Comparison of ENCODE assay signal across 8 cellular contexts in the genomic region with DNA sequence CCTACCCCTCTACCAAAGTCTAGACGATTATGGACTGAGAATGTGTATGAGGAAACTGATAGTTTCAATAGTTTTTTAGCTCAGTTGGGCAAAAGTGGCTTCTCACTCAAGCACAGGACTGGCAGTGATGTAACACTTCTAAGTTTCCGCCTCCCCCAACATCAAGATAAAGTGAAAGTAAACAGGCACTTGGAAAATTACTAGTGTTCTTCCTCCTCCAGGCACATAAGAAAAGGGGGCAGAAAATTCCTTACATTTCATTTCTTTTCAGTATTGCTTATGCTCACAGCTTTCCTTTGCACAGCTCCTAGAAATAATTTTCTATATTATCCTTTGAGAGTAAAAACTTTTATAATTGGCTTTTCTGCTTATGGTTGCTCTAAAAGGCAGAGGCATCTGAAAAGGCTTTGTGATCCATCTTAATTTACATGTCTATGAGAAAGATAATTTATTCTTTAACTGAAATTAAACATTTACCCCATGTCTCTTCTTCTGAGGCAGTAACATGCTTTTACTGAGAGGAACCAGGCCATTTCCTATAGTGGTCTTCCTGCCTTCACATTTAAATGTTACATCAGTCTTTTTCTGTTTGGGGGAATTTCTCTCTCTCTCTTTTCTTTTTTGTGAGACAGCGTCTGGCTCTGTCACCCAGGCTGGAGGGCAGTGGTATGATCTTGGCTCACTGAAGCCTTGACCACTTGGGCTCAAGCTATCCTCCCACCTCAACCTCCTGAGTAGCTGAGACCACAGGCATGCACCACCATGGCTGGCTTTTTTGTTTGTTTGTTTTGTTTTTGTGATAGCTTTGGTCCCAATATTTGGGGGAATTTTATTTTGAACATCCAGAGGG.
A peak's percentile ranks its signal among the peaks of the same experiment; 100 is the strongest.
DNase-seq lines count a peak whose midpoint lies in the region; ATAC-seq and TF ChIP-seq lines count a peak whose summit lies in the region.

No MANE protein-coding gene starts in this region.

- H3K4me1 ChIP-seq in BE2C = peaks cover 7% of the 10 kb centered on the region; the same call in 1 of the 2 replicates
- peaks cover 11% of the 10 kb centered on the region for H3K4me1 ChIP-seq in foreskin keratinocyte
- H3K4me1 ChIP-seq in parathyroid adenoma = peaks cover 19% of the 10 kb centered on the region

- H3K27ac ChIP-seq in foreskin keratinocyte (peak overlapping the region; percentile 88), parathyroid adenoma (peak overlapping the region; percentile 95)

- TF ChIP-seq CTCF in BE2C (IDR thresholded peaks at IDR 0.05; ENCODE audit: low read depth, low read length) = no peak
- TF ChIP-seq CTCF in foreskin keratinocyte (conservative IDR thresholded peaks at IDR 0.05) = no peak
- TF ChIP-seq CTCF in parathyroid adenoma (IDR thresholded peaks at IDR 0.05) = no peak

- no peaks in the 10 kb centered on the region for H3K9me3 Mint-ChIP-seq in activated T-helper 17 cell treated with anti-CD3 and anti-CD28 coated beads, Interleukin-2, amount 50 U/mL, for 72 hours

- H3K4me2 ChIP-seq in parathyroid adenoma (ENCODE audit: low read length) = peak overlapping the region; percentile 97

- H3K9ac ChIP-seq in parathyroid adenoma = no peak overlapping the region

- ATAC-seq in GM18861 (IDR thresholded peaks at IDR 0.05; ENCODE audit: unreplicated experiment) (peak; percentile 79), HG03045 (IDR thresholded peaks at IDR 0.05; ENCODE audit: unreplicated experiment) (peak; percentile 68), foreskin keratinocyte (peak; percentile 57), HG02970 (IDR thresholded peaks at IDR 0.05; ENCODE audit: low FRiP score, unreplicated experiment) (no peak)
- ATAC-seq in activated T-helper 17 cell treated with anti-CD3 and anti-CD28 coated beads, Interleukin-2, amount 50 U/mL, for 72 hours (replicated peaks) = peak; percentile 72

- no peaks in the 10 kb centered on the region for H3K79me2 ChIP-seq in parathyroid adenoma

- peaks cover 9% of the 10 kb centered on the region for H3K36me3 Mint-ChIP-seq in activated T-helper 17 cell treated with anti-CD3 and anti-CD28 coated beads, Interleukin-2, amount 50 U/mL, for 72 hours (ENCODE audit: low read depth)

- peak overlapping the region; percentile 92 for H3K4me3 Mint-ChIP-seq in activated T-helper 17 cell treated with anti-CD3 and anti-CD28 coated beads, Interleukin-2, amount 50 U/mL, for 72 hours

- no peak for DNase-seq in BE2C
- DNase-seq in NOMO-1 (lab: John Stamatoyannopoulos, UW; ENCODE audit: unreplicated experiment in 2 of 2) = peak; percentile 74 to 87
- peak; percentile 23 to 51 for DNase-seq in foreskin keratinocyte

- no peaks in the 10 kb centered on the region for H3K27me3 ChIP-seq in BE2C
- H3K27me3 ChIP-seq in foreskin keratinocyte = no peaks in the 10 kb centered on the region
- H3K27me3 ChIP-seq in parathyroid adenoma (ENCODE audit: control insufficient read depth, insufficient read depth, low read length) = no peaks in the 10 kb centered on the region

- peak overlapping the region; percentile 71 for H2AFZ ChIP-seq in parathyroid adenoma

- H3K9me3 ChIP-seq in BE2C (no peaks in the 10 kb centered on the region), parathyroid adenoma (ENCODE audit: control insufficient read depth, low read length) (no peaks in the 10 kb centered on the region)

- H3K36me3 ChIP-seq in BE2C (no peaks in the 10 kb centered on the region), parathyroid adenoma (ENCODE audit: control insufficient read depth, insufficient read depth, low read length) (no peaks in the 10 kb centered on the region)

- peak overlapping the region; percentile 98 for H3K27ac Mint-ChIP-seq in activated T-helper 17 cell treated with anti-CD3 and anti-CD28 coated beads, Interleukin-2, amount 50 U/mL, for 72 hours

- no peaks in the 10 kb centered on the region for H3K27me3 Mint-ChIP-seq in activated T-helper 17 cell treated with anti-CD3 and anti-CD28 coated beads, Interleukin-2, amount 50 U/mL, for 72 hours

- peaks cover 20% of the 10 kb centered on the region for H3K4me1 Mint-ChIP-seq in activated T-helper 17 cell treated with anti-CD3 and anti-CD28 coated beads, Interleukin-2, amount 50 U/mL, for 72 hours

- 0 out of 2 replicates have a peak overlapping the region, but pooled peaks have one; percentile 6 for H3K4me3 ChIP-seq in BE2C (ENCODE audit: low read depth, low read length)
- H3K4me3 ChIP-seq in parathyroid adenoma (ENCODE audit: low read depth, low read length) = peak overlapping the region; percentile 63
